Comparison of ENCODE assay signal across 24 cellular contexts in the genomic region with DNA sequence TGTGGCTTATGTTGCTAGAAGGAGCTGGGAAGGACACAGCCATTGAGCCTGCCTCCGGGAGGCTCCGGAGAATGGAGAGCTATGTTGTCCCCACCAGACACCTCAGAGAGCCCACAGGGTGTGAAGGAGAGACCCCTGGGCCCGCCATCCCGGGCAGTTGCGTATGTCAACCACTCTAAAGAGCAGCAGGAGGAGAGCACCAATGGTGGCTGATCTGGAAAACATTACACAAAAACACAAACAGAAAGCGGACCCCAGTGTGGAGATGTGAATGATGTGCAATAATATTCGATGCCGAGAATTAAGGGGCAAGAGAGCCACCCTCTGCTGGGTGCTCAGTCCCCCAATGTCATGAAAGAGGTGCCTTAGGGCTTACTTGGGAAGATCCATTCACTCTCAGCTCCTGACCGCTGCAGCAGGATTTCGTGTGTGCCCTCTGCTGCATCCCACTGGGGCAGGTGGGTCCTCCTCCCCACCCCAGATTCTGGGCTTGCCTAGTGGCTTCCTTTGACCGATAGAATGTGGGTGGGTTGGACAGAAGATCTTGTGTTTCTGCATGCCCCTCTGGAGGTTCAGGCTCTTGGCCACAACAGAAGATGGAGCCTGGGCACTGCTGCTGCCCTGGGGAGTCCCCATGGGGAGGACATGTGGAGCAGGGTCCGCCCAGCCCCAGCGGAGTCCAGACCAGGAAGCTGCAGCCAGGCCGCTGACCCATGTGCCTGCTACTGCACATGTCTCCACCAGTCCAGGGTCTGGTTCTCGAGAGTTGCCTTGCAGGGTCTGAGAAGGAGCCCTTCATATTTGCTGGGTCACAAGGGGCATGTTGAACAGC.
"Had no signal": no experiment of that assay in that cellular context is flagged by ENCODE, and none has a peak within 500 bp of the region (broad histone marks: within the 10 kb centered on the region; RNA-seq: fewer than 3 reads in every experiment).

No MANE protein-coding gene starts in this region.

- H3K36me3 ChIP-seq: esophagus squamous epithelium, heart right ventricle, neutrophil, pancreas, suprapubic skin, tibial nerve had no signal

- H3K4me3 Mint-ChIP-seq: activated naive CD4-positive, alpha-beta T cell treated with anti-CD3 and anti-CD28 coated beads for 36 hours; activated T-cell treated with anti-CD3 and anti-CD28 coated beads, Interleukin-2, amount 50 U/mL, for 72 hours; nephron; stimulated activated naive B cell treated with anti-CD40 and anti-IgM and Interleukin-4, amounts not matched to agents 10 μg/mL and 1 μg/mL and 100 μg/mL, for 72 hours; T-helper 1 cell treated with Interleukin-12 subunit alpha and Interleukin-12 subunit beta and Interleukin-4 antibody, amounts not matched to agents 30 μg/mL and 1 μg/mL, for 36 hours had no signal

- ATAC-seq: activated T-cell treated with anti-CD3 and anti-CD28 coated beads, Interleukin-2, amount 50 U/mL, for 72 hours; heart right ventricle; left ventricle myocardium superior; pancreas; psoas muscle; stimulated activated naive B cell treated with anti-CD40 and anti-IgM and Interleukin-4, amounts not matched to agents 10 μg/mL and 1 μg/mL and 100 μg/mL, for 72 hours had no signal

- H3K9me3 ChIP-seq: esophagus squamous epithelium, neutrophil, pancreas, suprapubic skin had no signal

- H3K4me1 Mint-ChIP-seq: nephron; stimulated activated naive B cell treated with anti-CD40 and anti-IgM and Interleukin-4, amounts not matched to agents 10 μg/mL and 1 μg/mL and 100 μg/mL, for 72 hours had no signal

- H3K27ac Mint-ChIP-seq: activated naive CD4-positive, alpha-beta T cell treated with anti-CD3 and anti-CD28 coated beads for 36 hours; activated T-cell treated with anti-CD3 and anti-CD28 coated beads, Interleukin-2, amount 50 U/mL, for 72 hours; nephron; stimulated activated naive B cell treated with anti-CD40 and anti-IgM and Interleukin-4, amounts not matched to agents 10 μg/mL and 1 μg/mL and 100 μg/mL, for 72 hours; T-helper 1 cell treated with Interleukin-12 subunit alpha and Interleukin-12 subunit beta and Interleukin-4 antibody, amounts not matched to agents 30 μg/mL and 1 μg/mL, for 36 hours had no signal

- H3K4me1 ChIP-seq: esophagus squamous epithelium, heart right ventricle, pancreas, psoas muscle, suprapubic skin, tibial nerve had no signal

- H3K36me3 Mint-ChIP-seq: stimulated activated naive B cell treated with anti-CD40 and anti-IgM and Interleukin-4, amounts not matched to agents 10 μg/mL and 1 μg/mL and 100 μg/mL, for 72 hours had no signal

- H3K27ac ChIP-seq: esophagus squamous epithelium, heart right ventricle, neutrophil, pancreas, psoas muscle, suprapubic skin, tibial nerve, VCaP had no signal

- DNase-seq: activated CD4-positive, alpha-beta T cell treated with anti-CD3 and anti-CD28 coated beads for 4 hours; activated CD4-positive, alpha-beta T cell treated with anti-CD3 and anti-CD28 coated beads, Interleukin-2, amount 50 U/mL, for 4 hours; activated naive CD4-positive, alpha-beta T cell treated with anti-CD3 and anti-CD28 coated beads for 36 hours; activated T-cell treated with anti-CD3 and anti-CD28 coated beads for 4 hours; activated T-cell treated with anti-CD3 and anti-CD28 coated beads, Interleukin-2, amount 50 U/mL, for 72 hours; amniotic stem cell; caudate nucleus; esophagus squamous epithelium; foreskin melanocyte; heart right ventricle; left ventricle myocardium superior; pancreas; stimulated activated CD4-positive, alpha-beta T cell treated with anti-CD3 and anti-CD28 coated beads, Interleukin-1b, Interleukin-23, amount 100 ng/mL, for 48 hours; stimulated activated naive B cell treated with anti-CD40 and anti-IgM and Interleukin-4, amounts not matched to agents 10 μg/mL and 1 μg/mL and 100 μg/mL, for 72 hours; SW 1271; T-helper 9 cell had no signal

- H3K27me3 Mint-ChIP-seq: stimulated activated naive B cell treated with anti-CD40 and anti-IgM and Interleukin-4, amounts not matched to agents 10 μg/mL and 1 μg/mL and 100 μg/mL, for 72 hours had no signal

- H3K27me3 ChIP-seq: esophagus squamous epithelium, heart right ventricle, neutrophil, pancreas, suprapubic skin, tibial nerve had no signal

- H3K4me3 ChIP-seq: esophagus squamous epithelium, heart right ventricle, pancreas, psoas muscle, smooth muscle cell, suprapubic skin, tibial nerve had no signal
